In genomic region chr4:178453057-178453456, GRCh38 we compare ENCODE assay signal across 16 cellular contexts.
A peak's percentile ranks its signal among the peaks of the same experiment; 100 is the strongest.
DNase-seq lines count a peak whose midpoint lies in the region; ATAC-seq and TF ChIP-seq lines count a peak whose summit lies in the region.
"Had no signal": no experiment of that assay in that cellular context is flagged by ENCODE, and none has a peak within 500 bp of the region (broad histone marks: within the 10 kb centered on the region; RNA-seq: fewer than 3 reads in every experiment).

No MANE protein-coding gene starts in this region.

- H3K4me1 ChIP-seq in SK-N-SH (ENCODE audit: control insufficient read depth in 1 of 2, insufficient read depth in 2 of 2, low read depth in 1 of 2, low read length in 1 of 2) (no peaks in the 10 kb centered on the region), OCI-LY3 (ENCODE audit: low read length) (no peaks in the 10 kb centered on the region)
- H3K4me1 ChIP-seq: A549; BLaER1 treated with 17β-estradiol and CSF1 and Interleukin-3, amounts not matched to agents 10 nM and 100 nM; Caco-2 had no signal

- no peak overlapping the region for H3K9ac ChIP-seq in SK-N-SH
- no peak overlapping the region for H3K9ac ChIP-seq in OCI-LY3 (ENCODE audit: low read length)
- H3K9ac ChIP-seq: BLaER1 treated with 17β-estradiol and CSF1 and Interleukin-3, amounts not matched to agents 10 nM and 100 nM had no signal

- H3K79me2 ChIP-seq in SK-N-SH (ENCODE audit: insufficient read depth) (no peaks in the 10 kb centered on the region), OCI-LY3 (ENCODE audit: low read length) (no peaks in the 10 kb centered on the region)

- POLR2A ChIA-PET in SK-N-SH (lab: Yijun Ruan, JAX) = no interaction called here

- H3K9me2 ChIP-seq in SK-N-SH = no peaks in the 10 kb centered on the region

- H3K4me3 ChIP-seq in SK-N-SH (ENCODE audit: low read depth in 2 of 2, low read length in 1 of 2) (peak overlapping the region in 1 of 2 experiments; percentile 7; a peak in 1 of 4 replicates), OCI-LY3 (ENCODE audit: low read length) (no peak overlapping the region)
- H3K4me3 ChIP-seq: A549; BLaER1 treated with 17β-estradiol and CSF1 and Interleukin-3, amounts not matched to agents 10 nM and 100 nM had no signal

- TF ChIP-seq EP300 in SK-N-SH (IDR thresholded peaks at IDR 0.05; ENCODE audit: borderline replicate concordance in 1 of 2, low read depth in 1 of 2, low read length in 1 of 2) = no peak

- H3F3A ChIP-seq in SK-N-SH (replicated peaks; ENCODE audit: insufficient read depth) = peaks cover 2% of the 10 kb centered on the region

- H2AFZ ChIP-seq in SK-N-SH (ENCODE audit: low read depth) = no peak overlapping the region
- peak overlapping the region; percentile 36 for H2AFZ ChIP-seq in OCI-LY3 (ENCODE audit: low read depth, low read length)

- DNase-seq in SK-N-SH (no peak), left lobe of liver (ENCODE audit: low spot score) (no peak)
- DNase-seq: AML-193; Caco-2; Calu3; CD4-positive, alpha-beta T cell; CD8-positive, alpha-beta T cell; DMS79 treated with DMSO at 0.1 percent for 48 hours; GF-D8 had no signal

- ATAC-seq in SK-N-SH treated with all-trans-retinoic acid at 6 μM for 48 hours (no peak), left lobe of liver (peak; percentile 52), GM21447 (IDR thresholded peaks at IDR 0.05; ENCODE audit: unreplicated experiment) (no peak)
- ATAC-seq: A549; CD8-positive, alpha-beta T cell had no signal

- no peaks in the 10 kb centered on the region for H4K20me1 ChIP-seq in SK-N-SH (ENCODE audit: insufficient read depth)
- no peaks in the 10 kb centered on the region for H4K20me1 ChIP-seq in OCI-LY3 (ENCODE audit: insufficient read depth, low read length)
- H4K20me1 ChIP-seq: BLaER1 treated with 17β-estradiol and CSF1 and Interleukin-3, amounts not matched to agents 10 nM and 100 nM had no signal

- H3K27me3 ChIP-seq in SK-N-SH (ENCODE audit: insufficient read depth) = no peaks in the 10 kb centered on the region
- H3K27me3 ChIP-seq in OCI-LY3 (ENCODE audit: low read depth, low read length) = no peaks in the 10 kb centered on the region
- H3K27me3 ChIP-seq: BLaER1 treated with 17β-estradiol and CSF1 and Interleukin-3, amounts not matched to agents 10 nM and 100 nM had no signal

- H3K27ac ChIP-seq in SK-N-SH (ENCODE audit: low read depth in 2 of 2, low read length in 1 of 2) (no peak overlapping the region), OCI-LY3 (ENCODE audit: low read length) (no peak overlapping the region)
- H3K27ac ChIP-seq: 22Rv1; A549; BLaER1 treated with 17β-estradiol and CSF1 and Interleukin-3, amounts not matched to agents 10 nM and 100 nM; C4-2B had no signal

- H3K36me3 ChIP-seq in SK-N-SH (replicated peaks in 1 of 2; ENCODE audit: control insufficient read depth in 1 of 2, insufficient read depth in 2 of 2, low read length in 1 of 2) = no peaks in the 10 kb centered on the region
- no peaks in the 10 kb centered on the region for H3K36me3 ChIP-seq in OCI-LY3 (replicated peaks; ENCODE audit: low read depth, low read length)
- H3K36me3 ChIP-seq: BLaER1 treated with 17β-estradiol and CSF1 and Interleukin-3, amounts not matched to agents 10 nM and 100 nM had no signal

- CTCF ChIA-PET in SK-N-SH (lab: Yijun Ruan, JAX) = interaction anchor here (0.9 kb wide), 1 partner anchor 11 kb away, joined by 3 read pairs; no protein-coding TSS in a partner anchor

- H3K9me3 ChIP-seq in SK-N-SH (no peaks in the 10 kb centered on the region), OCI-LY3 (ENCODE audit: insufficient read depth, low read length) (no peaks in the 10 kb centered on the region)
- H3K9me3 ChIP-seq: A549; BLaER1 treated with 17β-estradiol and CSF1 and Interleukin-3, amounts not matched to agents 10 nM and 100 nM; Caco-2 had no signal

- no peak for TF ChIP-seq RAD21 in SK-N-SH (IDR thresholded peaks at IDR 0.05; ENCODE audit: low read length)

- 0% methylated on average over 4 of the region's 4 CpGs for WGBS in SK-N-SH (ENCODE audit: low lambda C conversion rate)

- TF ChIP-seq CTCF in SK-N-SH (IDR thresholded peaks at IDR 0.05) (no peak), OCI-LY3 (IDR thresholded peaks at IDR 0.05; ENCODE audit: low read depth, low read length) (no peak)

- H3K4me2 ChIP-seq in SK-N-SH (peak overlapping the region; percentile 55; the same call in 1 of the 2 replicates), OCI-LY3 (ENCODE audit: low read length) (no peak overlapping the region)
- H3K4me2 ChIP-seq: A549; BLaER1 treated with 17β-estradiol and CSF1 and Interleukin-3, amounts not matched to agents 10 nM and 100 nM had no signal

TF ChIP-seq in SK-N-SH, 30 proteins besides CTCF, POLR2A, EP300 and RAD21 (continues in another document):
- TF ChIP-seq EZH2phosphoT487 (IDR thresholded peaks at IDR 0.05; ENCODE audit: borderline replicate concordance, low read depth) (no peak), CHD2 (IDR thresholded peaks at IDR 0.05; ENCODE audit: low read length, partially characterized antibody) (no peak), IRF3 (IDR thresholded peaks at IDR 0.05; ENCODE audit: low read depth, low read length) (no peak), USF1 (IDR thresholded peaks at IDR 0.05; ENCODE audit: borderline replicate concordance, low read depth) (no peak), NFIC (IDR thresholded peaks at IDR 0.05; ENCODE audit: borderline replicate concordance) (no peak), GABPA (IDR thresholded peaks at IDR 0.05; ENCODE audit: low read depth) (no peak)

TF ChIP-seq in SK-N-SH treated with all-trans-retinoic acid at 6 μM for 48 hours, 23 proteins besides CTCF, POLR2A, EP300 and RAD21:
- no peak for TF ChIP-seq CREB5 (CRISPR knock-in tag; IDR thresholded peaks at IDR 0.05; ENCODE audit: low read depth)
- no peak for TF ChIP-seq POU6F1 (CRISPR knock-in tag; IDR thresholded peaks at IDR 0.05; ENCODE audit: borderline replicate concordance, low read depth)
- TF ChIP-seq CSRNP3 (CRISPR knock-in tag; IDR thresholded peaks at IDR 0.05) = no peak
- no peak for TF ChIP-seq ESRRG (CRISPR knock-in tag; IDR thresholded peaks at IDR 0.05)
- no peak for TF ChIP-seq BACH2 (CRISPR knock-in tag; IDR thresholded peaks at IDR 0.05; ENCODE audit: borderline replicate concordance)
- no peak for TF ChIP-seq RARB (CRISPR knock-in tag; IDR thresholded peaks at IDR 0.05)
- TF ChIP-seq TCF4 (CRISPR knock-in tag; IDR thresholded peaks at IDR 0.05; ENCODE audit: borderline replicate concordance) = no peak
- TF ChIP-seq SNAI2 (CRISPR knock-in tag; IDR thresholded peaks at IDR 0.05) = no peak
- TF ChIP-seq CSDC2 (CRISPR knock-in tag; IDR thresholded peaks at IDR 0.05) = no peak
- no peak for TF ChIP-seq GLIS3 (CRISPR knock-in tag; IDR thresholded peaks at IDR 0.05)
- TF ChIP-seq OSR1 (CRISPR knock-in tag; IDR thresholded peaks at IDR 0.05) = no peak
- no peak for TF ChIP-seq ISL1 (CRISPR knock-in tag; IDR thresholded peaks at IDR 0.05)
- TF ChIP-seq ZNF70 (CRISPR knock-in tag; IDR thresholded peaks at IDR 0.05) = no peak
- TF ChIP-seq ZNF565 (CRISPR knock-in tag; conservative IDR thresholded peaks at IDR 0.05; ENCODE audit: low read depth) = no peak
TF ChIP-seq in SK-N-SH treated with all-trans-retinoic acid at 6 μM for 48 hours: peak in this region for 0.
